ENCODE assay signal across 8 cellular contexts in the genomic region with DNA sequence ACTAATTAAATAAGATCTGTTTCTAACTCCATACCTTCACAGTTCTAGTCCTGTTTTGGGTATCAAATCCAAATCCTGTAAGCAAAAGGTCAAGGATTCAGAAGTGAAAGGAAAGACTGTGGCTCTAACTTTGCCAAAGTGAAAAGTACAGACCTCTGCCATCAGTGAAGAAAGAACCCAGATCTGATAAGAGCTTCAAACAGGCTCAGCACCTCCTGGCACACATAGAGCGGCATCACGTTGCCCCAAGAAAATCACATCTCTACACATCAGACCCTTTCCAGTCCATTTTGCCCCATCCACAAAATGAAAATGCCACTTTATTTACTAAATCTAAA. TPM values are rescaled to one million over a fixed set of nuclear protein-coding genes. Genes with fewer than 3 reads are reported as not detected.
DNase-seq lines count a peak whose midpoint lies in the region; ATAC-seq and TF ChIP-seq lines count a peak whose summit lies in the region.

No MANE protein-coding gene starts in this region.

- no peak overlapping the region for H3K4me3 ChIP-seq in rectal smooth muscle tissue (ENCODE audit: low read length)

- TF ChIP-seq CTCF in foreskin keratinocyte (conservative IDR thresholded peaks at IDR 0.05) = no peak

- H3K36me3 ChIP-seq in ES-I3 (ENCODE audit: insufficient read depth, low read length) (no peaks in the 10 kb centered on the region), rectal smooth muscle tissue (ENCODE audit: control insufficient read depth, insufficient read depth, low read length) (no peaks in the 10 kb centered on the region)

- DNase-seq in foreskin keratinocyte (no peak), RKO (ENCODE audit: low spot score) (no peak), LoVo (ENCODE audit: low spot score) (no peak)

- peak overlapping the region; percentile 37; the same call in 1 of the 2 replicates for H3K9ac ChIP-seq in ES-I3 (ENCODE audit: low read depth, low read length)
- H3K9ac ChIP-seq in rectal smooth muscle tissue (ENCODE audit: low read length) = no peak overlapping the region

- ATAC-seq in SK-N-SH treated with all-trans-retinoic acid at 6 μM for 48 hours (peak; percentile 15), foreskin keratinocyte (no peak), HG02885 (IDR thresholded peaks at IDR 0.05; ENCODE audit: poor library complexity, unreplicated experiment) (no peak), GM18907 (IDR thresholded peaks at IDR 0.05; ENCODE audit: unreplicated experiment) (no peak)

- H3K27ac ChIP-seq in foreskin keratinocyte (peak overlapping the region; percentile 98), rectal smooth muscle tissue (ENCODE audit: low read depth, low read length) (peak overlapping the region; percentile 97)

- H3K27me3 ChIP-seq in foreskin keratinocyte = no peaks in the 10 kb centered on the region
- H3K27me3 ChIP-seq in rectal smooth muscle tissue (ENCODE audit: control insufficient read depth, insufficient read depth, low read length) = no peaks in the 10 kb centered on the region

- H3K4me1 ChIP-seq in ES-I3 (ENCODE audit: insufficient read depth, low read length) (peaks cover 9% of the 10 kb centered on the region), foreskin keratinocyte (peaks cover 25% of the 10 kb centered on the region), rectal smooth muscle tissue (ENCODE audit: control insufficient read depth, insufficient read depth, low read length) (peaks cover 33% of the 10 kb centered on the region)

- H3K9me3 ChIP-seq in ES-I3 (ENCODE audit: control insufficient read depth, insufficient read depth, low read length) = no peaks in the 10 kb centered on the region

TF ChIP-seq in SK-N-SH treated with all-trans-retinoic acid at 6 μM for 48 hours, 23 proteins besides CTCF, POLR2A, EP300 and RAD21:
- TF ChIP-seq ZNF70 (CRISPR knock-in tag; IDR thresholded peaks at IDR 0.05) (no peak), PPARA (CRISPR knock-in tag; IDR thresholded peaks at IDR 0.05; ENCODE audit: borderline replicate concordance) (no peak), ZFP30 (CRISPR knock-in tag; IDR thresholded peaks at IDR 0.05) (no peak), ESRRG (CRISPR knock-in tag; IDR thresholded peaks at IDR 0.05) (no peak), OSR1 (CRISPR knock-in tag; IDR thresholded peaks at IDR 0.05) (no peak), ZFP3 (CRISPR knock-in tag; IDR thresholded peaks at IDR 0.05) (no peak), TCF4 (CRISPR knock-in tag; IDR thresholded peaks at IDR 0.05; ENCODE audit: borderline replicate concordance) (no peak)
- TF ChIP-seq, protein P1, sequence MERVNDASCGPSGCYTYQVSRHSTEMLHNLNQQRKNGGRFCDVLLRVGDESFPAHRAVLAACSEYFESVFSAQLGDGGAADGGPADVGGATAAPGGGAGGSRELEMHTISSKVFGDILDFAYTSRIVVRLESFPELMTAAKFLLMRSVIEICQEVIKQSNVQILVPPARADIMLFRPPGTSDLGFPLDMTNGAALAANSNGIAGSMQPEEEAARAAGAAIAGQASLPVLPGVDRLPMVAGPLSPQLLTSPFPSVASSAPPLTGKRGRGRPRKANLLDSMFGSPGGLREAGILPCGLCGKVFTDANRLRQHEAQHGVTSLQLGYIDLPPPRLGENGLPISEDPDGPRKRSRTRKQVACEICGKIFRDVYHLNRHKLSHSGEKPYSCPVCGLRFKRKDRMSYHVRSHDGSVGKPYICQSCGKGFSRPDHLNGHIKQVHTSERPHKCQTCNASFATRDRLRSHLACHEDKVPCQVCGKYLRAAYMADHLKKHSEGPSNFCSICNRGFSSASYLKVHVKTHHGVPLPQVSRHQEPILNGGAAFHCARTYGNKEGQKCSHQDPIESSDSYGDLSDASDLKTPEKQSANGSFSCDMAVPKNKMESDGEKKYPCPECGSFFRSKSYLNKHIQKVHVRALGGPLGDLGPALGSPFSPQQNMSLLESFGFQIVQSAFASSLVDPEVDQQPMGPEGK (CRISPR knock-in tag; IDR thresholded peaks at IDR 0.05; ENCODE audit: borderline replicate concordance) = no peak
- TF ChIP-seq, protein P2, sequence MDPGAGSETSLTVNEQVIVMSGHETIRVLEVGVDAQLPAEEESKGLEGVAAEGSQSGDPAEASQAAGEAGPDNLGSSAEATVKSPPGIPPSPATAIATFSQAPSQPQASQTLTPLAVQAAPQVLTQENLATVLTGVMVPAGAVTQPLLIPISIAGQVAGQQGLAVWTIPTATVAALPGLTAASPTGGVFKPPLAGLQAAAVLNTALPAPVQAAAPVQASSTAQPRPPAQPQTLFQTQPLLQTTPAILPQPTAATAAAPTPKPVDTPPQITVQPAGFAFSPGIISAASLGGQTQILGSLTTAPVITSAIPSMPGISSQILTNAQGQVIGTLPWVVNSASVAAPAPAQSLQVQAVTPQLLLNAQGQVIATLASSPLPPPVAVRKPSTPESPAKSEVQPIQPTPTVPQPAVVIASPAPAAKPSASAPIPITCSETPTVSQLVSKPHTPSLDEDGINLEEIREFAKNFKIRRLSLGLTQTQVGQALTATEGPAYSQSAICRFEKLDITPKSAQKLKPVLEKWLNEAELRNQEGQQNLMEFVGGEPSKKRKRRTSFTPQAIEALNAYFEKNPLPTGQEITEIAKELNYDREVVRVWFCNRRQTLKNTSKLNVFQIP (CRISPR knock-in tag; IDR thresholded peaks at IDR 0.05; ENCODE audit: borderline replicate concordance, low read depth) = no peak
- TF ChIP-seq, protein P3, sequence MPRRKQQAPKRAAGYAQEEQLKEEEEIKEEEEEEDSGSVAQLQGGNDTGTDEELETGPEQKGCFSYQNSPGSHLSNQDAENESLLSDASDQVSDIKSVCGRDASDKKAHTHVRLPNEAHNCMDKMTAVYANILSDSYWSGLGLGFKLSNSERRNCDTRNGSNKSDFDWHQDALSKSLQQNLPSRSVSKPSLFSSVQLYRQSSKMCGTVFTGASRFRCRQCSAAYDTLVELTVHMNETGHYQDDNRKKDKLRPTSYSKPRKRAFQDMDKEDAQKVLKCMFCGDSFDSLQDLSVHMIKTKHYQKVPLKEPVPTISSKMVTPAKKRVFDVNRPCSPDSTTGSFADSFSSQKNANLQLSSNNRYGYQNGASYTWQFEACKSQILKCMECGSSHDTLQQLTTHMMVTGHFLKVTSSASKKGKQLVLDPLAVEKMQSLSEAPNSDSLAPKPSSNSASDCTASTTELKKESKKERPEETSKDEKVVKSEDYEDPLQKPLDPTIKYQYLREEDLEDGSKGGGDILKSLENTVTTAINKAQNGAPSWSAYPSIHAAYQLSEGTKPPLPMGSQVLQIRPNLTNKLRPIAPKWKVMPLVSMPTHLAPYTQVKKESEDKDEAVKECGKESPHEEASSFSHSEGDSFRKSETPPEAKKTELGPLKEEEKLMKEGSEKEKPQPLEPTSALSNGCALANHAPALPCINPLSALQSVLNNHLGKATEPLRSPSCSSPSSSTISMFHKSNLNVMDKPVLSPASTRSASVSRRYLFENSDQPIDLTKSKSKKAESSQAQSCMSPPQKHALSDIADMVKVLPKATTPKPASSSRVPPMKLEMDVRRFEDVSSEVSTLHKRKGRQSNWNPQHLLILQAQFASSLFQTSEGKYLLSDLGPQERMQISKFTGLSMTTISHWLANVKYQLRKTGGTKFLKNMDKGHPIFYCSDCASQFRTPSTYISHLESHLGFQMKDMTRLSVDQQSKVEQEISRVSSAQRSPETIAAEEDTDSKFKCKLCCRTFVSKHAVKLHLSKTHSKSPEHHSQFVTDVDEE (CRISPR knock-in tag; IDR thresholded peaks at IDR 0.05) = no peak
- TF ChIP-seq, protein P4, sequence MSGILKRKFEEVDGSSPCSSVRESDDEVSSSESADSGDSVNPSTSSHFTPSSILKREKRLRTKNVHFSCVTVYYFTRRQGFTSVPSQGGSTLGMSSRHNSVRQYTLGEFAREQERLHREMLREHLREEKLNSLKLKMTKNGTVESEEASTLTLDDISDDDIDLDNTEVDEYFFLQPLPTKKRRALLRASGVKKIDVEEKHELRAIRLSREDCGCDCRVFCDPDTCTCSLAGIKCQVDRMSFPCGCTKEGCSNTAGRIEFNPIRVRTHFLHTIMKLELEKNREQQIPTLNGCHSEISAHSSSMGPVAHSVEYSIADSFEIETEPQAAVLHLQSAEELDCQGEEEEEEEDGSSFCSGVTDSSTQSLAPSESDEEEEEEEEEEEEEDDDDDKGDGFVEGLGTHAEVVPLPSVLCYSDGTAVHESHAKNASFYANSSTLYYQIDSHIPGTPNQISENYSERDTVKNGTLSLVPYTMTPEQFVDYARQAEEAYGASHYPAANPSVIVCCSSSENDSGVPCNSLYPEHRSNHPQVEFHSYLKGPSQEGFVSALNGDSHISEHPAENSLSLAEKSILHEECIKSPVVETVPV (CRISPR knock-in tag; IDR thresholded peaks at IDR 0.05) = no peak

RNA-seq across cellular contexts. Expression of a gene that starts 23.2 kb away (rescaled TPM):
- 31.5 and 34.4 TPM in 2 replicates for total RNA-seq in foreskin keratinocyte
- polyA plus RNA-seq in foreskin keratinocyte = 6.6 and 6.8 TPM in 2 replicates
